18 cellular contexts compared by ENCODE assay signal in the genomic region with DNA sequence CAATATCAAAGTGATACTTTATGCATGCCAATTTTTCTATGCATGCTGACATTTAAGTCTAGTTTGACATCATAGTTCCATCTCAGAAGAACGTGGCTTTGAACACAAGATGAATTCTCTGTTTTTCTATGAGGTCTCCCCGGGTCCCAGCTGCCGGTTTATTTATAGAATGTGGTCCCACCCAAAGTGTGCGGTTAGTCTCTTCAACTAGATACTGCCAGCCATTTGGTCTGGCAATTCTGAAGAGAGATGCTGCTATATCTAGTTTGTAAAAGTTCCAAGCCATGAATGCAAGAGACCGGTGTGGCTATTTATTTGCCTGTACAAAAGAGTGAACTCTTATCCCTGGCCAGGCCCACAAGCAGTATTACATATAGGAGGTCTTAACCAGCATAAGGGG. TPM values are rescaled to one million over a fixed set of nuclear protein-coding genes. Genes with fewer than 3 reads are reported as not detected.
DNase-seq lines count a peak whose midpoint lies in the region; ATAC-seq and TF ChIP-seq lines count a peak whose summit lies in the region.
"Had no signal": no experiment of that assay in that cellular context is flagged by ENCODE, and none has a peak within 500 bp of the region (broad histone marks: within the 10 kb centered on the region; RNA-seq: fewer than 3 reads in every experiment).

No MANE protein-coding gene starts in this region.

- no peak for TF ChIP-seq POLR2A in spleen (IDR thresholded peaks at IDR 0.05)

- H3K79me2 ChIP-seq in MM.1S (ENCODE audit: low read length) = no peaks in the 10 kb centered on the region

- no peak overlapping the region for H3K27ac Mint-ChIP-seq in activated CD8-positive, alpha-beta T cell treated with anti-CD3 and anti-CD28 coated beads, Interleukin-2, amount 10 ng/mL, durations not matched to agents 7 days and 5 days
- H3K27ac Mint-ChIP-seq in stimulated activated naive B cell treated with anti-CD40 and anti-IgM and Interleukin-4, amounts not matched to agents 10 μg/mL and 1 μg/mL and 100 μg/mL, for 72 hours = no peak overlapping the region
- H3K27ac Mint-ChIP-seq: CD8-positive, alpha-beta memory T cell had no signal

- H3K27ac ChIP-seq in MM.1S (ENCODE audit: low read length) = no peak overlapping the region
- no peak overlapping the region for H3K27ac ChIP-seq in spleen
- H3K27ac ChIP-seq: BLaER1, KMS-11 had no signal

- H3F3A ChIP-seq in MM.1S (ENCODE audit: insufficient read depth, low read length) = no peaks in the 10 kb centered on the region; the same call in 1 of the 2 replicates

- H3K9me3 Mint-ChIP-seq in activated CD8-positive, alpha-beta T cell treated with anti-CD3 and anti-CD28 coated beads, Interleukin-2, amount 10 ng/mL, durations not matched to agents 7 days and 5 days (ENCODE audit: insufficient read depth) = no peaks in the 10 kb centered on the region
- peaks cover 4 to 16% of the 10 kb centered on the region in 2 donors for H3K9me3 Mint-ChIP-seq in stimulated activated naive B cell treated with anti-CD40 and anti-IgM and Interleukin-4, amounts not matched to agents 10 μg/mL and 1 μg/mL and 100 μg/mL, for 72 hours

- H3K4me1 ChIP-seq in MM.1S (ENCODE audit: low read length) = peaks cover 6% of the 10 kb centered on the region; the same call in 1 of the 2 replicates
- H3K4me1 ChIP-seq in spleen = peaks cover 0 to 5% (median 0%) of the 10 kb centered on the region in 6 donors

- no peak overlapping the region for H3K4me3 Mint-ChIP-seq in activated CD8-positive, alpha-beta T cell treated with anti-CD3 and anti-CD28 coated beads, Interleukin-2, amount 10 ng/mL, durations not matched to agents 7 days and 5 days
- no peak overlapping the region for H3K4me3 Mint-ChIP-seq in stimulated activated naive B cell treated with anti-CD40 and anti-IgM and Interleukin-4, amounts not matched to agents 10 μg/mL and 1 μg/mL and 100 μg/mL, for 72 hours

- H3K9me2 ChIP-seq in MM.1S (replicated peaks; ENCODE audit: insufficient read depth, low read length) = no peaks in the 10 kb centered on the region

- intact Hi-C loops in spleen (cut with DNase I; ENCODE audit: low total_unique reads) = no loop called here

- CTCF ChIA-PET in activated CD8-positive, alpha-beta T cell treated with anti-CD3 and anti-CD28 coated beads, Interleukin-2, amount 10 ng/mL, durations not matched to agents 7 days and 5 days (lab: Charles Lee) = no interaction called here

- no peaks in the 10 kb centered on the region for H3K27me3 ChIP-seq in MM.1S (replicated peaks; ENCODE audit: insufficient read depth, low read length)
- peaks cover 0 to 6% (median 0%) of the 10 kb centered on the region in 7 donors for H3K27me3 ChIP-seq in spleen (replicated peaks in 1 of 7)
- H3K27me3 ChIP-seq: BLaER1 had no signal

- DNase-seq in NOMO-1 treated with DMSO at 0.1 percent for 48 hours (lab: John Stamatoyannopoulos, UW; ENCODE audit: unreplicated experiment) (peak; percentile 19), NOMO-1 treated with dmso at 0.1 percent for 144 hours (lab: John Stamatoyannopoulos, UW; ENCODE audit: unreplicated experiment) (no peak), MM.1S (peak; percentile 44), spleen (no peak)
- DNase-seq in activated CD8-positive, alpha-beta T cell treated with anti-CD3 and anti-CD28 coated beads, Interleukin-2, amount 10 ng/mL, durations not matched to agents 7 days and 5 days = peak; percentile 23
- DNase-seq in stimulated activated naive B cell treated with anti-CD40 and anti-IgM and Interleukin-4, amounts not matched to agents 10 μg/mL and 1 μg/mL and 100 μg/mL, for 72 hours = no peak
- DNase-seq: GF-D8, NCI-H1930 had no signal

- H3K4me3 ChIP-seq in MM.1S (ENCODE audit: low read length) (no peak overlapping the region), spleen (no peak overlapping the region)
- H3K4me3 ChIP-seq: BLaER1 had no signal

- H2AFZ ChIP-seq in MM.1S (ENCODE audit: low read length) = no peak overlapping the region; the same call in 1 of the 2 replicates

- H3K27me3 Mint-ChIP-seq in activated CD8-positive, alpha-beta T cell treated with anti-CD3 and anti-CD28 coated beads, Interleukin-2, amount 10 ng/mL, durations not matched to agents 7 days and 5 days (ENCODE audit: low read depth) = peaks cover 16% of the 10 kb centered on the region
- H3K27me3 Mint-ChIP-seq in stimulated activated naive B cell treated with anti-CD40 and anti-IgM and Interleukin-4, amounts not matched to agents 10 μg/mL and 1 μg/mL and 100 μg/mL, for 72 hours = no peaks in the 10 kb centered on the region

- ATAC-seq in activated CD8-positive, alpha-beta T cell treated with anti-CD3 and anti-CD28 coated beads, Interleukin-2, amount 10 ng/mL, durations not matched to agents 7 days and 5 days = no peak
- ATAC-seq in stimulated activated naive B cell treated with anti-CD40 and anti-IgM and Interleukin-4, amounts not matched to agents 10 μg/mL and 1 μg/mL and 100 μg/mL, for 72 hours (replicated peaks) = peak; percentile 36 to 63
- no peak for ATAC-seq in HG03097 (IDR thresholded peaks at IDR 0.05; ENCODE audit: low FRiP score, unreplicated experiment)
- no peak for ATAC-seq in HG03280 (IDR thresholded peaks at IDR 0.05; ENCODE audit: unreplicated experiment)
- ATAC-seq: HepG2, Panc1 had no signal

- H3K36me3 ChIP-seq in MM.1S (replicated peaks; ENCODE audit: insufficient read depth, low read length) (no peaks in the 10 kb centered on the region), spleen (no peaks in the 10 kb centered on the region)
- H3K36me3 ChIP-seq: BLaER1 had no signal

- peak overlapping the region; percentile 23; the same call in 1 of the 2 replicates for H3K4me2 ChIP-seq in MM.1S (ENCODE audit: low read depth, low read length)
- H3K4me2 ChIP-seq: BLaER1, KMS-11 had no signal

- no peaks in the 10 kb centered on the region for H3K9me3 ChIP-seq in MM.1S (replicated peaks; ENCODE audit: insufficient read depth, low read length)
- H3K9me3 ChIP-seq in spleen = no peaks in the 10 kb centered on the region
- H3K9me3 ChIP-seq: BLaER1 had no signal

- TF ChIP-seq CTCF in MM.1S (IDR thresholded peaks at IDR 0.05; ENCODE audit: low read length) (no peak), spleen (IDR thresholded peaks at IDR 0.05 in 8 of 11, conservative IDR thresholded peaks at IDR 0.05 in 3 of 11) (no peak)

- H3K9ac ChIP-seq in MM.1S (ENCODE audit: low read length) = no peak overlapping the region
- H3K9ac ChIP-seq: BLaER1, KMS-11 had no signal

- peaks cover 19% of the 10 kb centered on the region for H3K4me1 Mint-ChIP-seq in activated CD8-positive, alpha-beta T cell treated with anti-CD3 and anti-CD28 coated beads, Interleukin-2, amount 10 ng/mL, durations not matched to agents 7 days and 5 days (ENCODE audit: low read depth)
- peaks cover 30 to 33% of the 10 kb centered on the region in 2 donors for H3K4me1 Mint-ChIP-seq in stimulated activated naive B cell treated with anti-CD40 and anti-IgM and Interleukin-4, amounts not matched to agents 10 μg/mL and 1 μg/mL and 100 μg/mL, for 72 hours

- POLR2A ChIA-PET in activated CD8-positive, alpha-beta T cell treated with anti-CD3 and anti-CD28 coated beads, Interleukin-2, amount 10 ng/mL, durations not matched to agents 7 days and 5 days (lab: Charles Lee) = no interaction called here

- WGBS in spleen, 5 donors = 24 to 62% (median 52%) methylated on average over 5 of the region's 5 CpGs

- no peaks in the 10 kb centered on the region for H4K20me1 ChIP-seq in MM.1S (ENCODE audit: insufficient read depth, low read length)
- H4K20me1 ChIP-seq: BLaER1 had no signal

- H3K36me3 Mint-ChIP-seq in activated CD8-positive, alpha-beta T cell treated with anti-CD3 and anti-CD28 coated beads, Interleukin-2, amount 10 ng/mL, durations not matched to agents 7 days and 5 days (ENCODE audit: low read depth) = no peaks in the 10 kb centered on the region
- H3K36me3 Mint-ChIP-seq in stimulated activated naive B cell treated with anti-CD40 and anti-IgM and Interleukin-4, amounts not matched to agents 10 μg/mL and 1 μg/mL and 100 μg/mL, for 72 hours = peaks cover 3 to 14% of the 10 kb centered on the region in 2 donors
- H3K36me3 Mint-ChIP-seq: CD8-positive, alpha-beta memory T cell had no signal

RNA-seq across cellular contexts. Expression of gene OR5A2, which starts 9.2 kb away (rescaled TPM):
- total RNA-seq in activated CD8-positive, alpha-beta T cell treated with anti-CD3 and anti-CD28 coated beads, Interleukin-2, amount 10 ng/mL, durations not matched to agents 7 days and 5 days = not detected
- total RNA-seq in spleen = not detected
- polyA plus RNA-seq in spleen = not detected
- total RNA-seq: A172; CD8-positive, alpha-beta memory T cell; H1; HepG2; M059J had no signal
- polyA plus RNA-seq: CD8-positive, alpha-beta memory T cell; H1; HepG2 had no signal

RNA-seq across cellular contexts. Expression of gene OR5A1, which starts 19.2 kb away (rescaled TPM):
- total RNA-seq in activated CD8-positive, alpha-beta T cell treated with anti-CD3 and anti-CD28 coated beads, Interleukin-2, amount 10 ng/mL, durations not matched to agents 7 days and 5 days = not detected
- total RNA-seq in spleen = not detected
- not detected for polyA plus RNA-seq in spleen
- total RNA-seq: A172; CD8-positive, alpha-beta memory T cell; H1; HepG2; M059J had no signal
- polyA plus RNA-seq: CD8-positive, alpha-beta memory T cell; H1; HepG2 had no signal

RNA-seq across cellular contexts. Expression of gene OR4D6, which starts 39.7 kb away (rescaled TPM):
- total RNA-seq in activated CD8-positive, alpha-beta T cell treated with anti-CD3 and anti-CD28 coated beads, Interleukin-2, amount 10 ng/mL, durations not matched to agents 7 days and 5 days = not detected
- not detected for total RNA-seq in spleen
- polyA plus RNA-seq in spleen = not detected
- total RNA-seq: A172; CD8-positive, alpha-beta memory T cell; H1; HepG2; M059J had no signal
- polyA plus RNA-seq: CD8-positive, alpha-beta memory T cell; H1; HepG2 had no signal

RNA-seq across cellular contexts. Expression of gene OR4D10, which starts 56.1 kb away (rescaled TPM):
- total RNA-seq in activated CD8-positive, alpha-beta T cell treated with anti-CD3 and anti-CD28 coated beads, Interleukin-2, amount 10 ng/mL, durations not matched to agents 7 days and 5 days = not detected
- not detected for total RNA-seq in spleen
- not detected for polyA plus RNA-seq in spleen
- total RNA-seq: A172; CD8-positive, alpha-beta memory T cell; H1; HepG2; M059J had no signal
- polyA plus RNA-seq: CD8-positive, alpha-beta memory T cell; H1; HepG2 had no signal

RNA-seq across cellular contexts. Expression of gene OR5AN1, which starts 58.3 kb away (rescaled TPM):
- not detected for total RNA-seq in activated CD8-positive, alpha-beta T cell treated with anti-CD3 and anti-CD28 coated beads, Interleukin-2, amount 10 ng/mL, durations not matched to agents 7 days and 5 days
- total RNA-seq in spleen = under 1 TPM in 3 of 7 donors, not detected in 4; 0.09 to 0.26 (median 0.09) TPM
- polyA plus RNA-seq in spleen = under 1 TPM in 1 of 3 donors, not detected in 2; under 0.01 TPM
- total RNA-seq: A172; CD8-positive, alpha-beta memory T cell; H1; HepG2; M059J had no signal
- polyA plus RNA-seq: CD8-positive, alpha-beta memory T cell; H1; HepG2 had no signal

Comparison
In these comparisons a context has a peak if more than half of its experiments do, and no peak if none do; other contexts are left out.
1. DNase-seq: peak in NOMO-1 treated with DMSO at 0.1 percent for 48 hours (single experiment), MM.1S (single experiment) and activated CD8-positive, alpha-beta T cell treated with anti-CD3 and anti-CD28 coated beads, Interleukin-2, amount 10 ng/mL, durations not matched to agents 7 days and 5 days (single experiment); none in NOMO-1 treated with dmso at 0.1 percent for 144 hours (single experiment), stimulated activated naive B cell treated with anti-CD40 and anti-IgM and Interleukin-4, amounts not matched to agents 10 μg/mL and 1 μg/mL and 100 μg/mL, for 72 hours (single experiment) and spleen (single experiment).
2. ATAC-seq: peak in stimulated activated naive B cell treated with anti-CD40 and anti-IgM and Interleukin-4, amounts not matched to agents 10 μg/mL and 1 μg/mL and 100 μg/mL, for 72 hours (2 of 2); none in activated CD8-positive, alpha-beta T cell treated with anti-CD3 and anti-CD28 coated beads, Interleukin-2, amount 10 ng/mL, durations not matched to agents 7 days and 5 days (single experiment), HG03097 (single experiment) and HG03280 (single experiment).